Comparison of ENCODE assay signal across 21 cellular contexts in genomic region chr6:53833147-53833546, GRCh38. TPM values are rescaled to one million over a fixed set of nuclear protein-coding genes. Genes with fewer than 3 reads are reported as not detected.
DNase-seq lines count a peak whose midpoint lies in the region; FAIRE-seq and TF ChIP-seq lines count a peak whose summit lies in the region.
"Had no signal": no experiment of that assay in that cellular context is flagged by ENCODE, and none has a peak within 500 bp of the region (broad histone marks: within the 10 kb centered on the region; RNA-seq: fewer than 3 reads in every experiment).

No MANE protein-coding gene starts in this region.

- FAIRE-seq in H54 (lab: Jason Lieb, UNC) = peak; percentile 76
- FAIRE-seq: endothelial cell of umbilical vein had no signal

- peak; percentile 2 for DNase-seq in Caki2 (ENCODE audit: low read depth)
- no peak for DNase-seq in H54 (ENCODE audit: insufficient read length, low spot score)
- peak; percentile 27 for DNase-seq in adipocyte (ENCODE audit: low read depth)
- DNase-seq in NCI-H146 (lab: John Stamatoyannopoulos, UW) = no peak
- DNase-seq in NCI-H128 (lab: John Stamatoyannopoulos, UW; ENCODE audit: unreplicated experiment) = no peak
- no peak for DNase-seq in SIG-M5 (lab: John Stamatoyannopoulos, UW)
- DNase-seq in effector CD4-positive, alpha-beta T cell = no peak
- DNase-seq: activated CD4-positive, alpha-beta T cell treated with anti-CD3 and anti-CD28 coated beads, Interleukin-2, amount 50 U/mL, for 1 hour; aorta; dermis blood vessel endothelial cell; GF-D8; KBM-7; left cardiac atrium; mesenchymal stem cell; MM.1S; NCI-H187; stimulated activated naive CD4-positive, alpha-beta T cell treated with Interleukin-2 at 50 U/mL for 16 hours; T-helper 9 cell had no signal

- no peaks in the 10 kb centered on the region for H4K20me1 ChIP-seq in neural cell (ENCODE audit: insufficient read depth)

- H3K4me2 ChIP-seq in neural cell (ENCODE audit: low read length) = no peak overlapping the region

- no peaks in the 10 kb centered on the region for H3K9me2 ChIP-seq in neural cell (ENCODE audit: insufficient read depth, low read length)

- H2AFZ ChIP-seq in neural cell (ENCODE audit: low read depth, low read length) = no peak overlapping the region

- peak overlapping the region; percentile 73 for H3K27ac ChIP-seq in neural cell (ENCODE audit: low read length)
- H3K27ac ChIP-seq: right atrium auricular region had no signal

- no peak for TF ChIP-seq CTCF in neural cell (IDR thresholded peaks at IDR 0.05; ENCODE audit: poor library complexity, severe bottlenecking)

- H3K9me3 ChIP-seq in adipocyte (ENCODE audit: control insufficient read depth, low read length) (no peaks in the 10 kb centered on the region), neural cell (ENCODE audit: low read length) (no peaks in the 10 kb centered on the region)
- H3K9me3 ChIP-seq: right atrium auricular region had no signal

- TF ChIP-seq POLR2A in H54 (IDR thresholded peaks at IDR 0.05; ENCODE audit: low read depth, low read length) = no peak

- H3K9ac ChIP-seq in adipocyte (ENCODE audit: low read length) (no peak overlapping the region), neural cell (ENCODE audit: low read length) (peak overlapping the region; percentile 27)

- no peak for TF ChIP-seq EP300 in neural cell (conservative IDR thresholded peaks at IDR 0.05; ENCODE audit: poor library complexity, severe bottlenecking)

- H3K36me3 ChIP-seq in adipocyte (ENCODE audit: control insufficient read depth, insufficient read depth, low read length, severe bottlenecking) (no peaks in the 10 kb centered on the region), neural cell (ENCODE audit: insufficient read depth, low read length) (no peaks in the 10 kb centered on the region)
- H3K36me3 ChIP-seq: right atrium auricular region had no signal

- H3K27me3 ChIP-seq in adipocyte (replicated peaks; ENCODE audit: control insufficient read depth, insufficient read depth, low read length) = no peaks in the 10 kb centered on the region
- no peaks in the 10 kb centered on the region for H3K27me3 ChIP-seq in neural cell (ENCODE audit: insufficient read depth, low read depth, low read length)
- H3K27me3 ChIP-seq: right atrium auricular region had no signal

- H3K79me2 ChIP-seq in neural cell (replicated peaks; ENCODE audit: insufficient read depth, low read length) = peaks cover 31% of the 10 kb centered on the region

- peaks cover 6% of the 10 kb centered on the region for H3K4me1 ChIP-seq in adipocyte (ENCODE audit: control insufficient read depth, insufficient read depth, low read length)

- H3F3A ChIP-seq in neural cell (ENCODE audit: insufficient read depth, low read length, poor library complexity, severe bottlenecking) = peaks cover 7% of the 10 kb centered on the region

- TF ChIP-seq RAD21 in neural cell (conservative IDR thresholded peaks at IDR 0.05) = no peak

- no peak overlapping the region for H3K4me3 ChIP-seq in adipocyte (ENCODE audit: low read length)
- H3K4me3 ChIP-seq in neural cell (ENCODE audit: low read length) = no peak overlapping the region
- H3K4me3 ChIP-seq: right atrium auricular region had no signal

- in situ Hi-C loops in Caki2 (cut with HindIII; ENCODE audit: low pct_unique_long_range_greater_than_20kb, low sequenced_read_pairs) = no loop called here

TF ChIP-seq in neural cell, 6 proteins besides CTCF, POLR2A, EP300 and RAD21:
- TF ChIP-seq EZH2 (IDR thresholded peaks at IDR 0.05; ENCODE audit: borderline replicate concordance, insufficient read depth, low read length, poor library complexity, severe bottlenecking) (no peak), REST (IDR thresholded peaks at IDR 0.05; ENCODE audit: borderline replicate concordance) (no peak), SMC3 (conservative IDR thresholded peaks at IDR 0.05; ENCODE audit: poor library complexity) (no peak), POLR2AphosphoS5 (IDR thresholded peaks at IDR 0.05) (no peak), MXI1 (conservative IDR thresholded peaks at IDR 0.05; ENCODE audit: poor library complexity, severe bottlenecking) (no peak), TAF1 (IDR thresholded peaks at IDR 0.05; ENCODE audit: low read depth) (no peak)
TF ChIP-seq in neural cell: peak in this region for 0.

RNA-seq across cellular contexts. Expression of gene LRRC1, which starts 38.3 kb away (rescaled TPM):
- total RNA-seq in Caki2 (2014; rRNA removed; shearing (Covaris generic); ENCODE audit: low replicate concordance) = 4.9 and 10.3 TPM in 2 replicates
- polyA plus RNA-seq in neural cell = 19.4 and 21.2 TPM in 2 replicates
- polyA minus RNA-seq in neural cell = 25.6 and 29.9 TPM in 2 replicates

Comparison
In these comparisons a context has a peak if more than half of its experiments do, and no peak if none do; other contexts are left out.
1. DNase-seq: peak in Caki2 (single experiment) and adipocyte (single experiment); none in H54 (single experiment), NCI-H146 (single experiment), NCI-H128 (single experiment), SIG-M5 (single experiment) and effector CD4-positive, alpha-beta T cell (single experiment).